27 cellular contexts compared by ENCODE assay signal in the genomic region with DNA sequence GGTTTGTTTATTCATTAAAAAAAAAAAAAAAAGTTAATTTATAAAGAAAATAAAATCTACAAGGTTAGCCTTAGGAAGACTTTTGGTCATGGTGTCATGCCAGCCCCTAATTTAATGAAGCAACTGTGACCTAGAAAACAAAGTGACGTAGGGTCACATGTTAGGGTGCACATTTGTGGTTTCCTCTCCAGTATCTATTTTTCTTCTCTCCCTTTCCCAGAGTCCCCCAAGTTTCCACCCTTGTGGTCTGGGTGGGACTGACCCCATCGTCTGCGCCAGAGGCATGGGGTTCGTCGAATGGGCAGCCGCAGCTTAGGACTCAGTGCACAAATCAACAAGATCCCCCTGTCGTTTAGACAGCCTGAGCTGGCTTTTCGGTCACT. TPM values are rescaled to one million over a fixed set of nuclear protein-coding genes. Genes with fewer than 3 reads are reported as not detected.
DNase-seq lines count a peak whose midpoint lies in the region; ATAC-seq and TF ChIP-seq lines count a peak whose summit lies in the region.
"Had no signal": no experiment of that assay in that cellular context is flagged by ENCODE, and none has a peak within 500 bp of the region (broad histone marks: within the 10 kb centered on the region; RNA-seq: fewer than 3 reads in every experiment).

No MANE protein-coding gene starts in this region.

- H4K91ac ChIP-seq in H9 (ENCODE audit: insufficient read length, low read depth, low read length) = no peak overlapping the region

- peaks cover 6% of the 10 kb centered on the region; the same call in 1 of the 2 replicates for H3K79me2 ChIP-seq in H9 (ENCODE audit: insufficient read depth, low read length)

- H3K18ac ChIP-seq in H9 (ENCODE audit: insufficient read length, low read depth, low read length) = no peak overlapping the region

- no peaks in the 10 kb centered on the region for H3K23me2 ChIP-seq in H9 (ENCODE audit: insufficient read length, low read depth, low read length, poor library complexity, severe bottlenecking)

- WGBS in H9 (ENCODE audit: extremely low coverage, insufficient read length, low lambda C conversion rate) = no CpG with 5 or more reads among the region's 8 CpGs
- WGBS in sigmoid colon, 2 donors = 75 to 82% methylated on average over 8 of the region's 8 CpGs
- WGBS in heart left ventricle, 4 donors = 77 to 83% (median 82%) methylated on average over 8 of the region's 8 CpGs

- no peaks in the 10 kb centered on the region for H3K27me3 Mint-ChIP-seq in activated naive CD4-positive, alpha-beta T cell treated with anti-CD3 and anti-CD28 coated beads, Interleukin-2, amount 50 U/mL, for 24 hours
- H3K27me3 Mint-ChIP-seq in H9 (ENCODE audit: low read depth) (no peaks in the 10 kb centered on the region), immature natural killer cell (ENCODE audit: low read depth in 3 of 3) (peaks cover 0 to 18% (median 8%) of the 10 kb centered on the region in 3 donors)
- H3K27me3 Mint-ChIP-seq: activated CD4-positive, alpha-beta T cell treated with anti-CD3 and anti-CD28 coated beads, Interleukin-2, amount 10 ng/mL, durations not matched to agents 24 days and 14 days; activated CD8-positive, alpha-beta memory T cell treated with anti-CD3 and anti-CD28 coated beads, Interleukin-2, amount 10 ng/mL, durations not matched to agents 7 days and 5 days had no signal

- H2BK5ac ChIP-seq in H9 (ENCODE audit: insufficient read length, low read length) = no peak overlapping the region

- ATAC-seq in heart left ventricle = no peak
- ATAC-seq: activated CD8-positive, alpha-beta memory T cell treated with anti-CD3 and anti-CD28 coated beads, Interleukin-2, amount 10 ng/mL, durations not matched to agents 7 days and 5 days; GM12878; left lung had no signal

- H4K20me1 ChIP-seq in H9 (ENCODE audit: control insufficient read depth, insufficient read depth, insufficient read length) = no peaks in the 10 kb centered on the region

- no peak for TF ChIP-seq EP300 in sigmoid colon (IDR thresholded peaks at IDR 0.05)

- H3K27ac ChIP-seq in H9 (ENCODE audit: insufficient read length, low read depth, low read length) (no peak overlapping the region), sigmoid colon (no peak overlapping the region), heart left ventricle (no peak overlapping the region)
- H3K27ac ChIP-seq: colonic mucosa, epithelial cell of prostate, HL-60, left lung, WERI-Rb-1 had no signal

- H3K14ac ChIP-seq in H9 (ENCODE audit: insufficient read depth, low read length) = no peak overlapping the region

- H2BK15ac ChIP-seq in H9 (ENCODE audit: low read depth, low read length) = no peak overlapping the region

- no peaks in the 10 kb centered on the region for H3K9me3 Mint-ChIP-seq in activated naive CD4-positive, alpha-beta T cell treated with anti-CD3 and anti-CD28 coated beads, Interleukin-2, amount 50 U/mL, for 24 hours
- H3K9me3 Mint-ChIP-seq in H9 (no peaks in the 10 kb centered on the region; a peak in 1 of 5 replicates), immature natural killer cell (no peaks in the 10 kb centered on the region)

- no peak overlapping the region for H3K9ac ChIP-seq in H9 (ENCODE audit: extremely low read depth, insufficient read length, low read length)

- no peaks in the 10 kb centered on the region for H3K9me3 ChIP-seq in H9 (ENCODE audit: control insufficient read depth, low read depth, low read length)
- no peaks in the 10 kb centered on the region for H3K9me3 ChIP-seq in sigmoid colon
- H3K9me3 ChIP-seq in heart left ventricle = no peaks in the 10 kb centered on the region
- H3K9me3 ChIP-seq: colonic mucosa, HAP-1, left lung had no signal

- H3K4me1 ChIP-seq in H9 (ENCODE audit: insufficient read depth, low read length) = peaks cover 12% of the 10 kb centered on the region
- peaks cover 0 to 3% (median 2%) of the 10 kb centered on the region in 4 donors for H3K4me1 ChIP-seq in sigmoid colon
- H3K4me1 ChIP-seq in heart left ventricle = peaks cover 0 to 14% (median under 1%) of the 10 kb centered on the region in 12 donors
- H3K4me1 ChIP-seq: colonic mucosa had no signal

- H3K79me1 ChIP-seq in H9 (ENCODE audit: insufficient read depth, low read depth, low read length, poor library complexity, severe bottlenecking) = peaks cover 5% of the 10 kb centered on the region

- H3K36me3 Mint-ChIP-seq in activated naive CD4-positive, alpha-beta T cell treated with anti-CD3 and anti-CD28 coated beads, Interleukin-2, amount 50 U/mL, for 24 hours = peaks cover 11% of the 10 kb centered on the region
- peaks cover 12 to 13% (median 13%) of the 10 kb centered on the region in 3 experiments for H3K36me3 Mint-ChIP-seq in H9 (ENCODE audit: insufficient read depth in 1 of 3, low read depth in 3 of 3)
- peaks cover 0 to 4% (median 0%) of the 10 kb centered on the region in 3 donors for H3K36me3 Mint-ChIP-seq in immature natural killer cell

- H3K23ac ChIP-seq in H9 (ENCODE audit: insufficient read length, low read depth, low read length) = no peak overlapping the region

- no peak for DNase-seq in activated naive CD4-positive, alpha-beta T cell treated with Interleukin-2 at 50 U/mL for 16 hours
- DNase-seq in H9 (no peak), immature natural killer cell (peak; percentile 64 to 81 (median 65)), sigmoid colon (peak; percentile 38), NCI-H2081 (lab: John Stamatoyannopoulos, UW) (no peak), heart left ventricle (no peak), HT-29 (ENCODE audit: low spot score) (no peak)
- DNase-seq: activated CD4-positive, alpha-beta T cell treated with anti-CD3 and anti-CD28 coated beads, Interleukin-2, amount 10 ng/mL, durations not matched to agents 24 days and 14 days; activated CD8-positive, alpha-beta memory T cell treated with anti-CD3 and anti-CD28 coated beads, Interleukin-2, amount 10 ng/mL, durations not matched to agents 7 days and 5 days; activated T-cell treated with anti-CD3 and anti-CD28 coated beads, Interleukin-2, amount 50 U/mL, for 48 hours; colonic mucosa; effector CD8-positive, alpha-beta T cell; islet precursor cell; KG1; left lung; NCI-H1092 treated with DMSO at 0.1 percent for 48 hours; NCI-H187; NCI-H2171 treated with DMSO at 0.1 percent for 48 hours; NCI-H510A; SW 1271; T1000; WERI-Rb-1 had no signal

- no peak overlapping the region for H2BK12ac ChIP-seq in H9 (ENCODE audit: insufficient read length, low read depth, low read length)

- H3K27me3 ChIP-seq in H9 (ENCODE audit: insufficient read depth, low read length) = no peaks in the 10 kb centered on the region
- H3K27me3 ChIP-seq in sigmoid colon = no peaks in the 10 kb centered on the region
- H3K27me3 ChIP-seq in heart left ventricle = no peaks in the 10 kb centered on the region
- H3K27me3 ChIP-seq: colonic mucosa, left lung had no signal

- peak overlapping the region; percentile 14 for H3K27ac Mint-ChIP-seq in activated naive CD4-positive, alpha-beta T cell treated with anti-CD3 and anti-CD28 coated beads, Interleukin-2, amount 50 U/mL, for 24 hours
- H3K27ac Mint-ChIP-seq in H9 = peak overlapping the region; percentile 49 to 92 (median 60); a peak in 4 of 7 replicates
- H3K27ac Mint-ChIP-seq in immature natural killer cell = peak overlapping the region; percentile 94 to 99 (median 97)
- H3K27ac Mint-ChIP-seq: activated CD4-positive, alpha-beta T cell treated with anti-CD3 and anti-CD28 coated beads, Interleukin-2, amount 10 ng/mL, durations not matched to agents 24 days and 14 days; activated CD8-positive, alpha-beta memory T cell treated with anti-CD3 and anti-CD28 coated beads, Interleukin-2, amount 10 ng/mL, durations not matched to agents 7 days and 5 days had no signal

- no peak overlapping the region for H3K4me3 ChIP-seq in sigmoid colon
- H3K4me3 ChIP-seq in heart left ventricle = no peak overlapping the region
- H3K4me3 ChIP-seq: colonic mucosa, GM12878, HAP-1, left lung had no signal

- H2BK20ac ChIP-seq in H9 (ENCODE audit: low read depth, low read length, poor library complexity, severe bottlenecking) = no peak overlapping the region

- H4K8ac ChIP-seq in H9 (replicated peaks; ENCODE audit: insufficient read length, low read depth, low read length) = no peak overlapping the region

- H3K4ac ChIP-seq in H9 (ENCODE audit: low read depth, low read length) = no peak overlapping the region

- no peak overlapping the region for H3K4me2 ChIP-seq in H9 (ENCODE audit: insufficient read depth, insufficient read length, low read length)

- intact Hi-C loops in sigmoid colon (cut with DNase I) (no loop called here), heart left ventricle (cut with DNase I) (no loop called here)

- H2AFZ ChIP-seq in H9 (ENCODE audit: low read length) = no peak overlapping the region

- peaks cover 64% of the 10 kb centered on the region for H3K4me1 Mint-ChIP-seq in activated naive CD4-positive, alpha-beta T cell treated with anti-CD3 and anti-CD28 coated beads, Interleukin-2, amount 50 U/mL, for 24 hours
- H3K4me1 Mint-ChIP-seq in H9 (peaks cover 48 to 63% of the 10 kb centered on the region in 2 experiments), immature natural killer cell (peaks cover 69 to 82% of the 10 kb centered on the region in 2 donors)

- no peaks in the 10 kb centered on the region for H3K36me3 ChIP-seq in sigmoid colon
- no peaks in the 10 kb centered on the region for H3K36me3 ChIP-seq in heart left ventricle
- H3K36me3 ChIP-seq: colonic mucosa, HAP-1, left lung, WERI-Rb-1 had no signal

- H3T11ph ChIP-seq in H9 (ENCODE audit: low read length) = no peak overlapping the region

- TF ChIP-seq CTCF in H9 (conservative IDR thresholded peaks at IDR 0.05) (no peak), sigmoid colon (IDR thresholded peaks at IDR 0.05) (no peak), heart left ventricle (IDR thresholded peaks at IDR 0.05) (no peak)

- no peak overlapping the region for H3K4me3 Mint-ChIP-seq in activated naive CD4-positive, alpha-beta T cell treated with anti-CD3 and anti-CD28 coated beads, Interleukin-2, amount 50 U/mL, for 24 hours
- no peak overlapping the region; a peak in 1 of 5 replicates for H3K4me3 Mint-ChIP-seq in H9
- peak overlapping the region; percentile 18 to 89 (median 71) for H3K4me3 Mint-ChIP-seq in immature natural killer cell
- H3K4me3 Mint-ChIP-seq: activated CD4-positive, alpha-beta T cell treated with anti-CD3 and anti-CD28 coated beads, Interleukin-2, amount 10 ng/mL, durations not matched to agents 24 days and 14 days; activated CD8-positive, alpha-beta memory T cell treated with anti-CD3 and anti-CD28 coated beads, Interleukin-2, amount 10 ng/mL, durations not matched to agents 7 days and 5 days had no signal

- H2AK5ac ChIP-seq in H9 (ENCODE audit: insufficient read length, low read length) = no peak overlapping the region

- no peak overlapping the region for H2BK120ac ChIP-seq in H9 (ENCODE audit: low read depth, low read length, poor library complexity, severe bottlenecking)

- H4K5ac ChIP-seq in H9 (ENCODE audit: insufficient read length, low read depth, low read length) = no peak overlapping the region

- no peak for TF ChIP-seq POLR2A in sigmoid colon (IDR thresholded peaks at IDR 0.05)
- no peak for TF ChIP-seq POLR2A in heart left ventricle (IDR thresholded peaks at IDR 0.05)

- no peak overlapping the region for H3K56ac ChIP-seq in H9 (ENCODE audit: insufficient read length, low read depth, low read length)

RNA-seq across cellular contexts. Expression of a gene that starts 19.2 kb away (rescaled TPM):
- total RNA-seq in H9 (2021) (114 and 125 TPM in 2 replicates), sigmoid colon (100 to 1,000 TPM; 104 to 146 (median 113) TPM), heart left ventricle (100 to 1,000 TPM; 102 to 161 (median 113) TPM)
- polyA plus RNA-seq in immature natural killer cell (100 to 1,000 TPM in 2 of 3 donors, 10 to 100 TPM in 1; 88.6 to 150 (median 102) TPM), sigmoid colon (10 to 100 TPM; 24.6 to 33.6 (median 25.7) TPM), heart left ventricle (10 to 100 TPM; 24.4 to 35.3 TPM)
- total RNA-seq in HT-29 (2014; rRNA removed; shearing (Covaris generic)) = 8.8 and 9.4 TPM in 2 replicates

Comparison
In these comparisons a context has a peak if more than half of its experiments do, and no peak if none do; other contexts are left out.
1. H3K27ac Mint-ChIP-seq: peak in every context shown above with its lines; median percentile 97 in immature natural killer cell; 60 in H9; 14 in activated naive CD4-positive, alpha-beta T cell treated with anti-CD3 and anti-CD28 coated beads, Interleukin-2, amount 50 U/mL, for 24 hours.
2. H3K4me3 Mint-ChIP-seq: peak in immature natural killer cell (5 of 5); none in activated naive CD4-positive, alpha-beta T cell treated with anti-CD3 and anti-CD28 coated beads, Interleukin-2, amount 50 U/mL, for 24 hours (single experiment) and H9 (0 of 2).
3. DNase-seq: peak in immature natural killer cell (3 of 3) and sigmoid colon (single experiment); none in activated naive CD4-positive, alpha-beta T cell treated with Interleukin-2 at 50 U/mL for 16 hours (single experiment), H9 (single experiment), NCI-H2081 (0 of 2), heart left ventricle (0 of 5) and HT-29 (single experiment).